17 cellular contexts compared by ENCODE assay signal in genomic region chr11:86589204-86589603, GRCh38.
"Had no signal": no experiment of that assay in that cellular context is flagged by ENCODE, and none has a peak within 500 bp of the region (broad histone marks: within the 10 kb centered on the region; RNA-seq: fewer than 3 reads in every experiment).

No MANE protein-coding gene starts in this region.

- ATAC-seq: activated CD4-positive, alpha-beta T cell treated with anti-CD3 and anti-CD28 coated beads for 36 hours; activated CD8-positive, alpha-beta memory T cell treated with anti-CD3 and anti-CD28 coated beads, Interleukin-2, amount 10 ng/mL, durations not matched to agents 7 days and 5 days; natural killer cell; sciatic nerve; stimulated activated naive CD8-positive, alpha-beta T cell treated with anti-CD3 and anti-CD28 coated beads, Interleukin-15, amount 100 ng/mL, for 72 hours had no signal

- H3K27me3 ChIP-seq: esophagus squamous epithelium, left lung had no signal

- H3K4me3 ChIP-seq: esophagus squamous epithelium, left lung, prostate gland, thoracic aorta had no signal

- DNase-seq: activated CD4-positive, alpha-beta memory T cell treated with anti-CD3 and anti-CD28 coated beads for 36 hours; activated CD4-positive, alpha-beta T cell treated with anti-CD3 and anti-CD28 coated beads for 36 hours; activated CD8-positive, alpha-beta memory T cell treated with anti-CD3 and anti-CD28 coated beads, Interleukin-2, amount 10 ng/mL, durations not matched to agents 7 days and 5 days; activated effector memory CD4-positive, alpha-beta T cell treated with anti-CD3 and anti-CD28 coated beads, Interleukin-2, amount 50 U/mL, for 16 hours; activated T-cell treated with anti-CD3 and anti-CD28 coated beads, Interleukin-2, amount 50 U/mL, for 48 hours; amniotic stem cell; caudate nucleus; esophagus squamous epithelium; kidney; natural killer cell; stimulated activated naive CD8-positive, alpha-beta T cell treated with anti-CD3 and anti-CD28 coated beads, Interleukin-15, amount 100 ng/mL, for 72 hours; WERI-Rb-1 had no signal

- H3K27ac ChIP-seq: WERI-Rb-1 had no signal

- H3K9me3 ChIP-seq: esophagus squamous epithelium, left lung, prostate gland, thoracic aorta had no signal

- H3K36me3 ChIP-seq: esophagus squamous epithelium, left lung, prostate gland, thoracic aorta had no signal

- FAIRE-seq: colon, kidney had no signal

- H3K4me1 ChIP-seq: prostate gland had no signal
